8 cellular contexts compared by ENCODE assay signal in the genomic region with DNA sequence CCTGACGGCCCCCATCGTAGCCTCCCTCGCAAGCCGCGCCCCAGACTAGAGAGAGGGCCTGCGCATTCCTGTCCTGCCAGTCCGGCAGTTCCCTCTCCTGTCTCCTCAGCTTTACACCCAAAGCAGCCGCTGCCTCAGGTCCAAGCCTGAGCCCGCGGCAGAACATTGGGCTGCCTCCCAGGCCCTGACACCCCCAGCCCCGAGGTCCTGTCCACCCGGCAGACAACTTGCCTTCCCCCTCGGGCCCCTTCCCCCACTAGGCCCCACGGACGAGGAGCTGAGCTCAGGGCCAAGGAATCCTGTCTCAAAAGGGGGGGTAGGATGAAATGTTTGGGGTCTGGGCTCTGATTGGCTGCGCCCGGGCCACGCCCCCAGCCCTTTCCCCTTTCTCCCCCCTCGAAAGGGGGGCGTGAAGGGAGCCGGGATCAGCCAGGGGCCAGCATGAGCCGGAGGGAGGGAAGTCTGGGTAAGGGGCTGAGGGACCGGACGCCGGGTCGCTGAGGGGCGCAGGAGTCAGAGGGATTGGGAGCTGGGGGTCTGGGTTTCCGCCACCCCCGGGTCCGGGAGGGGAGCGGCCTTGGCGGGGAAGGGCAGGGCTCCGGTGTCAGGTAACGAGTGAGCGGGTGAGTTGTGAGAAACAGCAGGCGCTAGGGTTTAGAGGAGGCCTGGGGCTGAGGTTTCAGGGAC. TPM values are rescaled to one million over a fixed set of nuclear protein-coding genes. Genes with fewer than 3 reads are reported as not detected.
DNase-seq lines count a peak whose midpoint lies in the region; ATAC-seq and TF ChIP-seq lines count a peak whose summit lies in the region.

A gene with protein sequence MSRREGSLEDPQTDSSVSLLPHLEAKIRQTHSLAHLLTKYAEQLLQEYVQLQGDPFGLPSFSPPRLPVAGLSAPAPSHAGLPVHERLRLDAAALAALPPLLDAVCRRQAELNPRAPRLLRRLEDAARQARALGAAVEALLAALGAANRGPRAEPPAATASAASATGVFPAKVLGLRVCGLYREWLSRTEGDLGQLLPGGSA (plus strand): TSS at position 412 of the 687 bp plus-strand sequence. CDS start 30 bp downstream, at position 442.

- WGBS in esophagus, 2 donors = 15 to 23% methylated on average over 35 to 36 of the region's 36 CpGs
- WGBS in upper lobe of left lung, 2 donors = 18% methylated on average over 17 to 35 of the region's 36 CpGs

- no peaks in the 10 kb centered on the region for H3K27me3 Mint-ChIP-seq in activated CD4-positive, alpha-beta T cell treated with anti-CD3 and anti-CD28 coated beads, Interleukin-2, amount 10 ng/mL, durations not matched to agents 7 days and 5 days
- H3K27me3 Mint-ChIP-seq in T-helper 17 cell = no peaks in the 10 kb centered on the region

- H3K4me1 ChIP-seq in esophagus (ENCODE audit: control insufficient read depth in 2 of 2, insufficient read depth in 2 of 2, low read length in 1 of 2) (peaks cover 2 to 24% of the 10 kb centered on the region in 2 donors), upper lobe of left lung (peaks cover 28 to 53% (median 42%) of the 10 kb centered on the region in 4 donors)

- peaks cover 65% of the 10 kb centered on the region for H3K4me1 Mint-ChIP-seq in activated CD4-positive, alpha-beta T cell treated with anti-CD3 and anti-CD28 coated beads, Interleukin-2, amount 10 ng/mL, durations not matched to agents 7 days and 5 days
- H3K4me1 Mint-ChIP-seq in T-helper 17 cell = peaks cover 24% of the 10 kb centered on the region

- H3K9me3 Mint-ChIP-seq in activated CD4-positive, alpha-beta T cell treated with anti-CD3 and anti-CD28 coated beads, Interleukin-2, amount 10 ng/mL, durations not matched to agents 7 days and 5 days = no peaks in the 10 kb centered on the region

- no peak for ATAC-seq in T-helper 17 cell
- peak; percentile 82 to 85 for ATAC-seq in upper lobe of left lung (ENCODE audit: low FRiP score in 2 of 2)
- no peak for ATAC-seq in GM18511 (IDR thresholded peaks at IDR 0.05; ENCODE audit: unreplicated experiment)

- H3K9me3 ChIP-seq in T-helper 17 cell (ENCODE audit: control insufficient read depth, low read length, poor library complexity, severe bottlenecking) (no peaks in the 10 kb centered on the region), esophagus (ENCODE audit: control insufficient read depth in 2 of 2, insufficient read depth in 1 of 2, low read depth in 1 of 2, low read length in 1 of 2) (no peaks in the 10 kb centered on the region), upper lobe of left lung (no peaks in the 10 kb centered on the region)

- peak within 1 kb of the TSS; percentile 86 for H3K27ac Mint-ChIP-seq in activated CD4-positive, alpha-beta T cell treated with anti-CD3 and anti-CD28 coated beads, Interleukin-2, amount 10 ng/mL, durations not matched to agents 7 days and 5 days
- H3K27ac Mint-ChIP-seq in T-helper 17 cell = peak within 1 kb of the TSS; percentile 67

- H3K36me3 Mint-ChIP-seq in activated CD4-positive, alpha-beta T cell treated with anti-CD3 and anti-CD28 coated beads, Interleukin-2, amount 10 ng/mL, durations not matched to agents 7 days and 5 days (ENCODE audit: low read depth) = peaks cover 7% of the 10 kb centered on the region
- no peaks in the 10 kb centered on the region for H3K36me3 Mint-ChIP-seq in T-helper 17 cell (ENCODE audit: low read depth)

- H3K27me3 ChIP-seq in esophagus (ENCODE audit: control insufficient read depth in 1 of 2, insufficient read depth in 2 of 2, low read length in 2 of 2) = no peaks in the 10 kb centered on the region
- H3K27me3 ChIP-seq in upper lobe of left lung = no peaks in the 10 kb centered on the region

- TF ChIP-seq POLR2A in upper lobe of left lung (IDR thresholded peaks at IDR 0.05) = peak in 2 of 4 donors; percentile 36 to 65

- peak within 1 kb of the TSS; percentile 51 for H3K4me3 Mint-ChIP-seq in activated CD4-positive, alpha-beta T cell treated with anti-CD3 and anti-CD28 coated beads, Interleukin-2, amount 10 ng/mL, durations not matched to agents 7 days and 5 days
- H3K4me3 Mint-ChIP-seq in T-helper 17 cell = peak within 1 kb of the TSS; percentile 63

- no peaks in the 10 kb centered on the region for H3K36me3 ChIP-seq in esophagus (ENCODE audit: control insufficient read depth in 2 of 2, insufficient read depth in 2 of 2, low read length in 1 of 2)
- peaks cover 0 to 6% (median 0%) of the 10 kb centered on the region in 4 donors for H3K36me3 ChIP-seq in upper lobe of left lung

- no peak for DNase-seq in activated CD4-positive, alpha-beta T cell treated with anti-CD3 and anti-CD28 coated beads, Interleukin-2, amount 10 ng/mL, durations not matched to agents 7 days and 5 days
- DNase-seq in activated CD4-positive, alpha-beta T cell treated with anti-CD3 and anti-CD28 coated beads for 48 hours = no peak
- DNase-seq in T-helper 17 cell (no peak), midbrain (lab: John Stamatoyannopoulos, UW) (peak; percentile 52), upper lobe of left lung (peak; percentile 75 to 94), NCI-H2171 treated with DMSO at 0.1 percent for 48 hours (lab: John Stamatoyannopoulos, UW) (no peak)

- H3K27ac ChIP-seq in esophagus (ENCODE audit: low read depth in 2 of 2, low read length in 1 of 2) (peak within 1 kb of the TSS; percentile 95 to 100), upper lobe of left lung (peak within 1 kb of the TSS; percentile 95 to 99 (median 97))

- TF ChIP-seq CTCF in upper lobe of left lung (IDR thresholded peaks at IDR 0.05) = peak in 1 of 6 experiments; percentile 4

- H3K4me3 ChIP-seq in esophagus (ENCODE audit: low read depth in 1 of 2, low read length in 2 of 2) (peak within 1 kb of the TSS; percentile 53 to 55), upper lobe of left lung (peak within 1 kb of the TSS; percentile 18 to 62 (median 50))

- TF ChIP-seq EP300 in upper lobe of left lung (IDR thresholded peaks at IDR 0.05) = no peak

- POLR2A ChIA-PET in activated CD4-positive, alpha-beta T cell treated with anti-CD3 and anti-CD28 coated beads, Interleukin-2, amount 10 ng/mL, durations not matched to agents 7 days and 5 days (lab: Charles Lee) = no interaction called here

- CTCF ChIA-PET in activated CD4-positive, alpha-beta T cell treated with anti-CD3 and anti-CD28 coated beads, Interleukin-2, amount 10 ng/mL, durations not matched to agents 7 days and 5 days (lab: Charles Lee) = no interaction called here

RNA-seq across cellular contexts. Expression of the gene that starts here (rescaled TPM):
- total RNA-seq in activated CD4-positive, alpha-beta T cell treated with anti-CD3 and anti-CD28 coated beads, Interleukin-2, amount 10 ng/mL, durations not matched to agents 7 days and 5 days = under 1 TPM; 0.22 to 0.31 TPM
- total RNA-seq in T-helper 17 cell (under 1 TPM in 1 of 2 donors, not detected in 1; 0.26 TPM), upper lobe of left lung (10 to 100 TPM in 2 of 6 donors, 1 to 10 TPM in 4; 4.2 to 14.5 (median 7.1) TPM)
- polyA plus RNA-seq in esophagus = 1 to 10 TPM; 2.2 to 3.3 TPM

Comparison
In these comparisons a context has a peak if more than half of its experiments do, and no peak if none do; other contexts are left out.
1. DNase-seq: peak in midbrain (single experiment) and upper lobe of left lung (2 of 2); none in activated CD4-positive, alpha-beta T cell treated with anti-CD3 and anti-CD28 coated beads, Interleukin-2, amount 10 ng/mL, durations not matched to agents 7 days and 5 days (single experiment), activated CD4-positive, alpha-beta T cell treated with anti-CD3 and anti-CD28 coated beads for 48 hours (single experiment), T-helper 17 cell (0 of 3) and NCI-H2171 treated with DMSO at 0.1 percent for 48 hours (single experiment).
2. ATAC-seq: peak in upper lobe of left lung (2 of 2); none in T-helper 17 cell (single experiment) and GM18511 (single experiment).